Comparison of ENCODE assay signal across 11 cellular contexts in the genomic region with DNA sequence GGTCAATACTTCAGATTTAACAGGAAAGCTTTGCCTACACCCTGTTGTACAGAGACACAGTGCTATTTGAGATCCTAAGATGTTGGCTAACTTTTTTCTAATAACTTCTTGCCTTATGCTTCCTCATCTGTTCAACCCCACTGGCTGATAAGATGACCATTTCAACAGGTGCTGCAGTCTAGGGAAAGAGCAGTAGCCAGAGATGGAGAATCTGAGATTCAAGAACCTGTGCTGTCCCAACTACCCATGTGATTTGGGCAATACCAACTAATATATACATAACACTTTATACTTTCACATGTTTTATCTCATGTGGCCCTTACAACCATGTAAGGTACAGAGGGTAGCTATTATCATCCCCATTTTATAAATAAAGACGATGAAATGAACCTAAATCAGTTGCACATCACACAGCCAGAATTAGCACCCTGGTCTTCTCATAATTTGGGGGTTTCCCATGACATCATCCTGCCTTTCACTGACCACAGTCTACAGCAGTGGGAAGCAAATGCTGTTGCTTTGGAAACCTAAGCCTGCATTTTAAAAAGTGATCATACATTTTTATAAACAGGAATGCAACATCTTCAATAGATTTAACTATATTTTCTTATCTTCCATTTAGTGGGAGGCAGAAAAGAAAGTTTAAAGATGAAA. TPM values are rescaled to one million over a fixed set of nuclear protein-coding genes. Genes with fewer than 3 reads are reported as not detected.
DNase-seq lines count a peak whose midpoint lies in the region; ATAC-seq and TF ChIP-seq lines count a peak whose summit lies in the region.
"Had no signal": no experiment of that assay in that cellular context is flagged by ENCODE, and none has a peak within 500 bp of the region (broad histone marks: within the 10 kb centered on the region; RNA-seq: fewer than 3 reads in every experiment).

No MANE protein-coding gene starts in this region.

- CTCF ChIA-PET in activated CD4-positive, alpha-beta T cell treated with anti-CD3 and anti-CD28 coated beads for 36 hours (lab: Charles Lee), result interaction anchor here (0.6 to 0.9 kb wide), 2 partner anchors 167 to 377 kb away, joined by 3 read pairs; no protein-coding TSS in a partner anchor

- H3K27ac Mint-ChIP-seq in activated CD4-positive, alpha-beta T cell treated with anti-CD3 and anti-CD28 coated beads for 36 hours, result no peak overlapping the region
- no peak overlapping the region for H3K27ac Mint-ChIP-seq in stimulated activated effector memory CD8-positive, alpha-beta T cell treated with anti-CD3 and anti-CD28 coated beads, Interleukin-12 subunit alpha, Interleukin-12 subunit beta, amount 100 ng/mL, for 72 hours
- no peak overlapping the region for H3K27ac Mint-ChIP-seq in type B pancreatic cell

- H3K36me3 Mint-ChIP-seq in activated CD4-positive, alpha-beta T cell treated with anti-CD3 and anti-CD28 coated beads for 36 hours (ENCODE audit: low read depth), result no peaks in the 10 kb centered on the region
- H3K36me3 Mint-ChIP-seq in stimulated activated effector memory CD8-positive, alpha-beta T cell treated with anti-CD3 and anti-CD28 coated beads, Interleukin-12 subunit alpha, Interleukin-12 subunit beta, amount 100 ng/mL, for 72 hours, result no peaks in the 10 kb centered on the region
- H3K36me3 Mint-ChIP-seq in type B pancreatic cell, result peaks cover 27% of the 10 kb centered on the region

- ATAC-seq in activated CD4-positive, alpha-beta T cell treated with anti-CD3 and anti-CD28 coated beads for 36 hours, result peak; percentile 76
- peak; percentile 93 for ATAC-seq in HG02763 (IDR thresholded peaks at IDR 0.05; ENCODE audit: unreplicated experiment)
- ATAC-seq in stimulated activated effector memory CD8-positive, alpha-beta T cell treated with anti-CD3 and anti-CD28 coated beads, Interleukin-12 subunit alpha, Interleukin-12 subunit beta, amount 100 ng/mL, for 72 hours, result peak; percentile 87
- ATAC-seq: A549, gastrocnemius medialis had no signal

- peak; percentile 13 for DNase-seq in activated CD4-positive, alpha-beta T cell treated with anti-CD3 and anti-CD28 coated beads for 36 hours
- DNase-seq in activated CD4-positive, alpha-beta T cell treated with anti-CD3 and anti-CD28 coated beads, Interleukin-2, amount 50 U/mL, for 48 hours, result no peak
- DNase-seq in M059J (ENCODE audit: low read depth) (peak; percentile 41), type B pancreatic cell (ENCODE audit: extremely low spot score, unreplicated experiment) (no peak), caudate nucleus (lab: John Stamatoyannopoulos, UW) (no peak), SKM-1 (lab: John Stamatoyannopoulos, UW; ENCODE audit: unreplicated experiment) (no peak)
- DNase-seq in stimulated activated effector memory CD8-positive, alpha-beta T cell treated with anti-CD3 and anti-CD28 coated beads, Interleukin-12 subunit alpha, Interleukin-12 subunit beta, amount 100 ng/mL, for 72 hours (ENCODE audit: low spot score in 2 of 2), result no peak
- DNase-seq: gastrocnemius medialis had no signal

- intact Hi-C loops in activated CD4-positive, alpha-beta T cell treated with anti-CD3 and anti-CD28 coated beads for 36 hours (cut with DNase I, micrococcal nuclease), result no loop called here

- POLR2A ChIA-PET in activated CD4-positive, alpha-beta T cell treated with anti-CD3 and anti-CD28 coated beads for 36 hours (lab: Charles Lee), result no interaction called here

- peaks cover 4% of the 10 kb centered on the region for H3K4me1 Mint-ChIP-seq in activated CD4-positive, alpha-beta T cell treated with anti-CD3 and anti-CD28 coated beads for 36 hours
- no peaks in the 10 kb centered on the region for H3K4me1 Mint-ChIP-seq in stimulated activated effector memory CD8-positive, alpha-beta T cell treated with anti-CD3 and anti-CD28 coated beads, Interleukin-12 subunit alpha, Interleukin-12 subunit beta, amount 100 ng/mL, for 72 hours
- peaks cover 4% of the 10 kb centered on the region for H3K4me1 Mint-ChIP-seq in type B pancreatic cell (ENCODE audit: unreplicated experiment)

- TF ChIP-seq CTCF in type B pancreatic cell (conservative IDR thresholded peaks at IDR 0.05), result no peak

- H3K27ac ChIP-seq in caudate nucleus (ENCODE audit: low read depth, low read length), result no peak overlapping the region
- H3K27ac ChIP-seq: A549, gastrocnemius medialis, neutrophil had no signal

- no peaks in the 10 kb centered on the region for H3K9me3 Mint-ChIP-seq in activated CD4-positive, alpha-beta T cell treated with anti-CD3 and anti-CD28 coated beads for 36 hours (ENCODE audit: low read depth)
- H3K9me3 Mint-ChIP-seq in stimulated activated effector memory CD8-positive, alpha-beta T cell treated with anti-CD3 and anti-CD28 coated beads, Interleukin-12 subunit alpha, Interleukin-12 subunit beta, amount 100 ng/mL, for 72 hours, result no peaks in the 10 kb centered on the region
- no peaks in the 10 kb centered on the region for H3K9me3 Mint-ChIP-seq in type B pancreatic cell

- H3K4me3 Mint-ChIP-seq in activated CD4-positive, alpha-beta T cell treated with anti-CD3 and anti-CD28 coated beads for 36 hours, result no peak overlapping the region
- no peak overlapping the region for H3K4me3 Mint-ChIP-seq in stimulated activated effector memory CD8-positive, alpha-beta T cell treated with anti-CD3 and anti-CD28 coated beads, Interleukin-12 subunit alpha, Interleukin-12 subunit beta, amount 100 ng/mL, for 72 hours
- no peak overlapping the region for H3K4me3 Mint-ChIP-seq in type B pancreatic cell

- peaks cover 7% of the 10 kb centered on the region for H3K27me3 Mint-ChIP-seq in activated CD4-positive, alpha-beta T cell treated with anti-CD3 and anti-CD28 coated beads for 36 hours
- H3K27me3 Mint-ChIP-seq in type B pancreatic cell, result no peaks in the 10 kb centered on the region

RNA-seq across cellular contexts. Expression of gene TTC23, which starts 9.7 kb away (rescaled TPM):
- 1 to 10 TPM; 5.5 to 9.0 TPM for total RNA-seq in activated CD4-positive, alpha-beta T cell treated with anti-CD3 and anti-CD28 coated beads for 36 hours
- total RNA-seq in M059J (2014; rRNA removed; shearing (Covaris generic)), result 34.5 and 36.4 TPM in 2 replicates
- total RNA-seq in type B pancreatic cell (ENCODE audit: low replicate concordance), result 18.8 and 26.4 TPM in 2 replicates

RNA-seq across cellular contexts. Expression of gene LRRC28, which starts 11.6 kb away (rescaled TPM):
- total RNA-seq in activated CD4-positive, alpha-beta T cell treated with anti-CD3 and anti-CD28 coated beads for 36 hours, result 10 to 100 TPM; 15.2 to 18.2 TPM
- 19.9 and 31.9 TPM in 2 replicates for total RNA-seq in M059J (2014; rRNA removed; shearing (Covaris generic))
- total RNA-seq in type B pancreatic cell (ENCODE audit: low replicate concordance), result 26.9 and 27.0 TPM in 2 replicates

Comparison
In these comparisons a context has a peak if more than half of its experiments do, and no peak if none do; other contexts are left out.
1. DNase-seq: peak in activated CD4-positive, alpha-beta T cell treated with anti-CD3 and anti-CD28 coated beads for 36 hours (single experiment) and M059J (single experiment); none in activated CD4-positive, alpha-beta T cell treated with anti-CD3 and anti-CD28 coated beads, Interleukin-2, amount 50 U/mL, for 48 hours (0 of 2), stimulated activated effector memory CD8-positive, alpha-beta T cell treated with anti-CD3 and anti-CD28 coated beads, Interleukin-12 subunit alpha, Interleukin-12 subunit beta, amount 100 ng/mL, for 72 hours (0 of 2), type B pancreatic cell (single experiment), caudate nucleus (0 of 61) and SKM-1 (single experiment).
2. Peak in every context shown above with its lines, with median percentiles within 50 percentile points of each other: ATAC-seq.